In genomic region chrX:56790778-56791177, GRCh38 we compare ENCODE assay signal across 25 cellular contexts.
A peak's percentile ranks its signal among the peaks of the same experiment; 100 is the strongest.
DNase-seq lines count a peak whose midpoint lies in the region; ATAC-seq and TF ChIP-seq lines count a peak whose summit lies in the region.
"Had no signal": no experiment of that assay in that cellular context is flagged by ENCODE, and none has a peak within 500 bp of the region (broad histone marks: within the 10 kb centered on the region; RNA-seq: fewer than 3 reads in every experiment).

No MANE protein-coding gene starts in this region.

- H3K4me3 ChIP-seq in BLaER1 treated with 17β-estradiol and CSF1 and Interleukin-3, amounts not matched to agents 10 nM and 100 nM, result no peak overlapping the region
- H3K4me3 ChIP-seq in coronary artery, result no peak overlapping the region
- H3K4me3 ChIP-seq: pancreas, SJSA1, testis had no signal

- intact Hi-C loops in CD4-positive, alpha-beta T cell (cut with DNase I, micrococcal nuclease), result no loop called here
- intact Hi-C loops in sciatic nerve (cut with DNase I), result no loop called here

- H3K27ac Mint-ChIP-seq in CD4-positive, alpha-beta T cell, result peak overlapping the region; percentile 66
- H3K27ac Mint-ChIP-seq: activated naive CD8-positive, alpha-beta T cell treated with anti-CD3 and anti-CD28 coated beads for 36 hours had no signal

- H3K36me3 ChIP-seq in BLaER1 treated with 17β-estradiol and CSF1 and Interleukin-3, amounts not matched to agents 10 nM and 100 nM, result peaks cover 0 to 24% (median 7%) of the 10 kb centered on the region in 11 experiments; a peak in 5 of 22 replicates
- H3K36me3 ChIP-seq: pancreas, SJSA1 had no signal

- H3K36me3 Mint-ChIP-seq in CD4-positive, alpha-beta T cell (ENCODE audit: low read depth), result peaks cover 27% of the 10 kb centered on the region
- H3K36me3 Mint-ChIP-seq: IgD-negative memory B cell had no signal

- H3K27ac ChIP-seq in BLaER1 treated with 17β-estradiol and CSF1 and Interleukin-3, amounts not matched to agents 10 nM and 100 nM, result no peak overlapping the region
- H3K27ac ChIP-seq in CD4-positive, alpha-beta T cell (ENCODE audit: low read depth, low read length), result no peak overlapping the region
- H3K27ac ChIP-seq in coronary artery, result no peak overlapping the region
- H3K27ac ChIP-seq: pancreas, SJSA1, testis had no signal

- DNase-seq in CD4-positive, alpha-beta T cell, result no peak
- DNase-seq in coronary artery (ENCODE audit: low spot score) (peak; percentile 41), sciatic nerve (ENCODE audit: low spot score) (peak; percentile 17), NCI-H1048 (lab: John Stamatoyannopoulos, UW) (no peak), RPMI8226 (no peak)
- no peak for DNase-seq in stimulated activated CD4-positive, alpha-beta T cell treated with anti-CD3 and anti-CD28 coated beads, Interleukin-2, amount 100 ng/mL, for 48 hours
- DNase-seq: activated CD4-positive, alpha-beta T cell treated with anti-CD3 and anti-CD28 coated beads, Interleukin-2, amount 50 U/mL, for 4 hours; activated naive CD8-positive, alpha-beta T cell treated with anti-CD3 and anti-CD28 coated beads for 36 hours; caudate nucleus; H7; left ventricle myocardium superior; NCI-H1105; NCI-H2029; NCI-H2227 treated with DMSO at 0.1 percent for 48 hours; NCI-H69; right cardiac atrium; stimulated activated CD4-positive, alpha-beta T cell treated with anti-CD3 and anti-CD28 coated beads, Interleukin-4, amount 100 ng/mL, for 4 hours; stimulated activated naive CD4-positive, alpha-beta T cell; T-helper 1 cell; testis had no signal

- no peaks in the 10 kb centered on the region for H3K9me3 Mint-ChIP-seq in CD4-positive, alpha-beta T cell
- H3K9me3 Mint-ChIP-seq: activated naive CD8-positive, alpha-beta T cell treated with anti-CD3 and anti-CD28 coated beads for 36 hours; IgD-negative memory B cell had no signal

- no peaks in the 10 kb centered on the region for H3K9me3 ChIP-seq in BLaER1 treated with 17β-estradiol and CSF1 and Interleukin-3, amounts not matched to agents 10 nM and 100 nM (replicated peaks in 1 of 11)
- H3K9me3 ChIP-seq in CD4-positive, alpha-beta T cell (ENCODE audit: control insufficient read depth, low read length), result no peaks in the 10 kb centered on the region
- H3K9me3 ChIP-seq: pancreas, SJSA1, testis had no signal

- peaks cover 35% of the 10 kb centered on the region for H3K4me1 Mint-ChIP-seq in CD4-positive, alpha-beta T cell (ENCODE audit: low read depth)

- H3K4me2 ChIP-seq in BLaER1 treated with 17β-estradiol and CSF1 and Interleukin-3, amounts not matched to agents 10 nM and 100 nM, result peak overlapping the region in 9 of 11 experiments; percentile 70 to 79 (median 75); a peak in 11 of 22 replicates

- peaks cover 0 to 10% (median 0%) of the 10 kb centered on the region in 11 experiments; a peak in 7 of 22 replicates for H4K20me1 ChIP-seq in BLaER1 treated with 17β-estradiol and CSF1 and Interleukin-3, amounts not matched to agents 10 nM and 100 nM

- POLR2A ChIA-PET in CD4-positive, alpha-beta T cell (lab: Charles Lee), result no interaction called here

- no peak for ATAC-seq in CD4-positive, alpha-beta T cell (ENCODE audit: poor library complexity)
- ATAC-seq in sciatic nerve, result no peak
- ATAC-seq in GM19324 (IDR thresholded peaks at IDR 0.05; ENCODE audit: low FRiP score, unreplicated experiment), result no peak
- ATAC-seq: left ventricle myocardium superior, pancreas, right cardiac atrium had no signal

- peaks cover 48 to 71% (median 55%) of the 10 kb centered on the region in 10 experiments for H3K4me1 ChIP-seq in BLaER1 treated with 17β-estradiol and CSF1 and Interleukin-3, amounts not matched to agents 10 nM and 100 nM
- H3K4me1 ChIP-seq: pancreas, SJSA1, testis had no signal

- no peak overlapping the region for H3K4me3 Mint-ChIP-seq in CD4-positive, alpha-beta T cell
- H3K4me3 Mint-ChIP-seq: activated naive CD8-positive, alpha-beta T cell treated with anti-CD3 and anti-CD28 coated beads for 36 hours; IgD-negative memory B cell had no signal

- H3K27me3 ChIP-seq in BLaER1 treated with 17β-estradiol and CSF1 and Interleukin-3, amounts not matched to agents 10 nM and 100 nM, result no peaks in the 10 kb centered on the region; a peak in 2 of 22 replicates
- H3K27me3 ChIP-seq in CD4-positive, alpha-beta T cell (ENCODE audit: control insufficient read depth, insufficient read depth, low read length), result no peaks in the 10 kb centered on the region
- H3K27me3 ChIP-seq: pancreas, SJSA1, testis had no signal

- CTCF ChIA-PET in CD4-positive, alpha-beta T cell (lab: Charles Lee), result no interaction called here

- H3K9ac ChIP-seq in BLaER1 treated with 17β-estradiol and CSF1 and Interleukin-3, amounts not matched to agents 10 nM and 100 nM, result no peak overlapping the region

- H3K27me3 Mint-ChIP-seq in CD4-positive, alpha-beta T cell, result no peaks in the 10 kb centered on the region
- H3K27me3 Mint-ChIP-seq: activated naive CD8-positive, alpha-beta T cell treated with anti-CD3 and anti-CD28 coated beads for 36 hours; IgD-negative memory B cell had no signal

- TF ChIP-seq CTCF in CD4-positive, alpha-beta T cell (IDR thresholded peaks at IDR 0.05), result no peak
- no peak for TF ChIP-seq CTCF in coronary artery (IDR thresholded peaks at IDR 0.05)

Comparison
In these comparisons a context has a peak if more than half of its experiments do, and no peak if none do; other contexts are left out.
1. DNase-seq: peak in coronary artery (single experiment) and sciatic nerve (single experiment); none in CD4-positive, alpha-beta T cell (0 of 10), NCI-H1048 (single experiment), RPMI8226 (single experiment) and stimulated activated CD4-positive, alpha-beta T cell treated with anti-CD3 and anti-CD28 coated beads, Interleukin-2, amount 100 ng/mL, for 48 hours (0 of 2).